1 cellular context compared by ENCODE assay signal in genomic region chr7:155069992-155070827, GRCh38.
A peak's percentile ranks its signal among the peaks of the same experiment; 100 is the strongest.
TF ChIP-seq lines count a peak whose summit lies in the region.

TSS of gene HTR5A (plus strand) at chr7:155070324. CDS start at chr7:155070900, 576 bp downstream.

TF ChIP-seq in HepG2, 621 proteins besides CTCF, POLR2A, EP300 and RAD21 (continued from another document and continues in another):
- TF ChIP-seq PTBP1 (IDR thresholded peaks at IDR 0.05; ENCODE audit: low read depth, low read length, poor library complexity, severe bottlenecking), result no peak
- peak; percentile 100 for TF ChIP-seq ZNF234 (CRISPR knock-in tag; conservative IDR thresholded peaks at IDR 0.05)
- TF ChIP-seq ZBTB44 (CRISPR knock-in tag; IDR thresholded peaks at IDR 0.05), result peak; percentile 100
- TF ChIP-seq KAT2B (IDR thresholded peaks at IDR 0.05; ENCODE audit: borderline replicate concordance, low read depth, low read length), result no peak
- TF ChIP-seq ZNF670 (CRISPR knock-in tag; IDR thresholded peaks at IDR 0.05; ENCODE audit: borderline replicate concordance), result peak; percentile 100
- peak; percentile 95 for TF ChIP-seq ZNF740 (CRISPR knock-in tag; IDR thresholded peaks at IDR 0.05)
- TF ChIP-seq ZKSCAN8 (CRISPR knock-in tag; IDR thresholded peaks at IDR 0.05; ENCODE audit: borderline replicate concordance), result peak; percentile 99
- peak; percentile 100 for TF ChIP-seq TRAFD1 (CRISPR knock-in tag; IDR thresholded peaks at IDR 0.05; ENCODE audit: borderline replicate concordance)
- TF ChIP-seq ZSCAN21 (CRISPR knock-in tag; IDR thresholded peaks at IDR 0.05; ENCODE audit: borderline replicate concordance), result peak; percentile 100
- TF ChIP-seq KAT7 (CRISPR knock-in tag; IDR thresholded peaks at IDR 0.05; ENCODE audit: borderline replicate concordance), result peak; percentile 99
- peak; percentile 68; the same call in 1 of the 2 replicates for TF ChIP-seq ZNF292 (CRISPR knock-in tag; IDR thresholded peaks at IDR 0.05; ENCODE audit: borderline replicate concordance, low read depth)
- no peak for TF ChIP-seq TBX3 (IDR thresholded peaks at IDR 0.05; ENCODE audit: borderline replicate concordance)
- TF ChIP-seq PHF20 (CRISPR knock-in tag; IDR thresholded peaks at IDR 0.05), result peak; percentile 91
- TF ChIP-seq ZBTB39 (CRISPR knock-in tag; IDR thresholded peaks at IDR 0.05), result peak; percentile 99
- TF ChIP-seq ZNF510 (CRISPR knock-in tag; IDR thresholded peaks at IDR 0.05; ENCODE audit: low read depth), result peak; percentile 100
- peak; percentile 87; the same call in 1 of the 2 replicates for TF ChIP-seq CENPX (CRISPR knock-in tag; IDR thresholded peaks at IDR 0.05)
- peak; percentile 99 for TF ChIP-seq MYPOP (CRISPR knock-in tag; IDR thresholded peaks at IDR 0.05)
- TF ChIP-seq ZNF713 (CRISPR knock-in tag; IDR thresholded peaks at IDR 0.05), result peak; percentile 99; the same call in 1 of the 2 replicates
- peak; percentile 100 for TF ChIP-seq ZNF878 (CRISPR knock-in tag; IDR thresholded peaks at IDR 0.05)
- TF ChIP-seq KMT2B (CRISPR knock-in tag; IDR thresholded peaks at IDR 0.05), result peak; percentile 99
- TF ChIP-seq GABPB1 (CRISPR knock-in tag; IDR thresholded peaks at IDR 0.05), result peak; percentile 90
- peak; percentile 100 for TF ChIP-seq ZGPAT (CRISPR knock-in tag; IDR thresholded peaks at IDR 0.05)
- peak; percentile 100 for TF ChIP-seq SALL1 (CRISPR knock-in tag; IDR thresholded peaks at IDR 0.05)
- TF ChIP-seq ZNF546 (CRISPR knock-in tag; conservative IDR thresholded peaks at IDR 0.05), result peak; percentile 100
- TF ChIP-seq ZNF777 (CRISPR knock-in tag; IDR thresholded peaks at IDR 0.05), result peak; percentile 94
- peak; percentile 56 for TF ChIP-seq STAG1 (CRISPR knock-in tag; IDR thresholded peaks at IDR 0.05)
- no peak for TF ChIP-seq TRIM22 (IDR thresholded peaks at IDR 0.05)
- TF ChIP-seq ZNF232 (CRISPR knock-in tag; IDR thresholded peaks at IDR 0.05; ENCODE audit: borderline replicate concordance), result peak; percentile 100
- TF ChIP-seq ISX (CRISPR knock-in tag; conservative IDR thresholded peaks at IDR 0.05), result peak; percentile 100
- peak; percentile 100 for TF ChIP-seq ZNF749 (CRISPR knock-in tag; IDR thresholded peaks at IDR 0.05; ENCODE audit: borderline replicate concordance)
- TF ChIP-seq ZNF138 (CRISPR knock-in tag; IDR thresholded peaks at IDR 0.05; ENCODE audit: low read depth), result peak; percentile 100
- peak; percentile 100 for TF ChIP-seq DNMT3B (CRISPR knock-in tag; conservative IDR thresholded peaks at IDR 0.05)
- peak; percentile 49; the same call in 1 of the 2 replicates for TF ChIP-seq PBX2 (CRISPR knock-in tag; IDR thresholded peaks at IDR 0.05)
- TF ChIP-seq SP1 (IDR thresholded peaks at IDR 0.05), result no peak
- peak; percentile 96 for TF ChIP-seq SP1 (CRISPR knock-in tag; IDR thresholded peaks at IDR 0.05)
- peak; percentile 98 for TF ChIP-seq HOMEZ (CRISPR knock-in tag; IDR thresholded peaks at IDR 0.05; ENCODE audit: low read depth)
- TF ChIP-seq FIP1L1 (IDR thresholded peaks at IDR 0.05; ENCODE audit: borderline replicate concordance, insufficient read depth, low read depth, low read length), result no peak
- TF ChIP-seq TP53 (CRISPR knock-in tag; conservative IDR thresholded peaks at IDR 0.05), result peak; percentile 98
- TF ChIP-seq ZBTB43 (CRISPR knock-in tag; conservative IDR thresholded peaks at IDR 0.05), result peak; percentile 99
- peak; percentile 100 for TF ChIP-seq CENPBD1 (CRISPR knock-in tag; IDR thresholded peaks at IDR 0.05; ENCODE audit: borderline replicate concordance, low read depth)
- peak; percentile 100 for TF ChIP-seq DBP (CRISPR knock-in tag; IDR thresholded peaks at IDR 0.05; ENCODE audit: not compliant biosample characterization)
- TF ChIP-seq ZNF672 (CRISPR knock-in tag; IDR thresholded peaks at IDR 0.05), result peak; percentile 99
